Comparison of ENCODE assay signal across 8 cellular contexts in genomic region chr11:130070829-130071205, GRCh38. TPM values are rescaled to one million over a fixed set of nuclear protein-coding genes. Genes with fewer than 3 reads are reported as not detected.
DNase-seq lines count a peak whose midpoint lies in the region; TF ChIP-seq lines count a peak whose summit lies in the region.

No MANE protein-coding gene starts in this region.

- DNase-seq in DMS 273 (lab: John Stamatoyannopoulos, UW; ENCODE audit: unreplicated experiment) (peak; percentile 52), DMS 273 treated with DMSO at 0.1 percent for 48 hours (lab: John Stamatoyannopoulos, UW) (no peak), RPMI7951 (ENCODE audit: low read depth) (peak; percentile 9), endothelial cell (ENCODE audit: low spot score) (peak; percentile 36), myocyte (ENCODE audit: low read depth) (peak; percentile 22), NCI-H187 treated with DMSO at 0.1 percent for 48 hours (lab: John Stamatoyannopoulos, UW) (no peak), NCI-H128 (lab: John Stamatoyannopoulos, UW; ENCODE audit: unreplicated experiment) (no peak)
- no peak for DNase-seq in activated CD4-positive, alpha-beta T cell treated with anti-CD3 and anti-CD28 coated beads, Interleukin-2, amount 50 U/mL, for 4 hours

- no peaks in the 10 kb centered on the region for H3K9me3 Mint-ChIP-seq in endothelial cell (ENCODE audit: unreplicated experiment)

- TF ChIP-seq CTCF in endothelial cell (IDR thresholded peaks at IDR 0.05; ENCODE audit: unreplicated experiment): no peak

- peak overlapping the region; percentile 98 for H3K4me3 Mint-ChIP-seq in endothelial cell (ENCODE audit: unreplicated experiment)

- peaks cover 14% of the 10 kb centered on the region for H3K36me3 Mint-ChIP-seq in endothelial cell (ENCODE audit: low read depth, unreplicated experiment)

- peaks cover 29% of the 10 kb centered on the region for H3K4me1 Mint-ChIP-seq in endothelial cell (ENCODE audit: unreplicated experiment)

- H3K27ac Mint-ChIP-seq in endothelial cell (ENCODE audit: unreplicated experiment): peak overlapping the region; percentile 32

- H3K27me3 Mint-ChIP-seq in endothelial cell (ENCODE audit: unreplicated experiment): peaks cover 14% of the 10 kb centered on the region

RNA-seq across cellular contexts. Expression of gene APLP2, which starts 1.1 kb away (rescaled TPM):
- total RNA-seq in RPMI7951 (2014; rRNA removed; shearing (Covaris generic)): 180 and 184 TPM in 2 replicates
- total RNA-seq in endothelial cell (ENCODE audit: unreplicated experiment) (815 TPM), myocyte (120 and 177 TPM in 2 replicates)
- 243 TPM for polyA plus RNA-seq in myocyte (2012)

Comparison
In these comparisons a context has a peak if more than half of its experiments do, and no peak if none do; other contexts are left out.
1. DNase-seq: peak in DMS 273 (single experiment), RPMI7951 (single experiment), endothelial cell (single experiment) and myocyte (single experiment); none in DMS 273 treated with DMSO at 0.1 percent for 48 hours (single experiment), NCI-H187 treated with DMSO at 0.1 percent for 48 hours (single experiment), NCI-H128 (single experiment) and activated CD4-positive, alpha-beta T cell treated with anti-CD3 and anti-CD28 coated beads, Interleukin-2, amount 50 U/mL, for 4 hours (0 of 2).